9 cellular contexts compared by ENCODE assay signal in the genomic region with DNA sequence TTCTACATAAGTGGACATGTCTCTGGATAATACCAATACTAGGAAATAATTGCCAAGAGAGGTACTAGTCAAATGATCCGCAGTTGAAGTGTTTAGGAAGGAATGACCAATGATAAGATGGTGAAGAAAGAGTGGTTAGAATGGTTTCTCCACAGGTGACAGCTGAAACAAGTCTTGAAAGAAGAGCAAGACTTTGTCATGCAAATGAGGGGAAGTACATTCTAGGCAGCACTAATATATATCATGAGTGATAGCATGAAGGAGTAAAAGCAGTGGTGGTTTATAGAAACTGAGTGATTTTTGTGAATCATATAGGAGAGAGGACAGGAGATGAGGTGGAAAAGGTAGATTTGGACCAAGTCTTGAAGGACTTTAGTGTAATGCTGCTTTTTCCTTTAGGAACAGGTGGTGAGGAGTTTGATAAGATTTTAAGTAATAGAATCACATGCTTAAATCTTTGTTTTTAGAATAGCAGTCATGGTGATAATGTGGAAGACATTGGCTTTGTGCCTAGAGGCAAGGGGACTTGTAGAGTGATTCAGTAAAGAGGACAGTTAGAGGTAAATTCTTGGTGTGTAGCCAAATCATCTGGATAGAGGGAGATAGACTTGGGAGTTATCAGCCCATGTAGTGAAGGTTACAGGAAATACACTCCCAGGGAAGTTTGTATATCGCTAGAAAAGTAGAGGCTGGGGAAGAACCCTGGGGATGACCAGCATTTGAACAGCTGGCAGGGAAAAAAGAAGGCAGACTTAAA. TPM values are rescaled to one million over a fixed set of nuclear protein-coding genes. Genes with fewer than 3 reads are reported as not detected.
DNase-seq lines count a peak whose midpoint lies in the region; ATAC-seq and TF ChIP-seq lines count a peak whose summit lies in the region.
"Had no signal": no experiment of that assay in that cellular context is flagged by ENCODE, and none has a peak within 500 bp of the region (broad histone marks: within the 10 kb centered on the region; RNA-seq: fewer than 3 reads in every experiment).

No MANE protein-coding gene starts in this region.

- H3K27ac ChIP-seq in body of pancreas, result no peak overlapping the region
- H3K27ac ChIP-seq: SJSA1 had no signal

- WGBS in body of pancreas, 2 donors, result 51 to 54% methylated on average over 2 of the region's 2 CpGs

- intact Hi-C loops in body of pancreas (cut with DNase I), result no loop called here

- no peaks in the 10 kb centered on the region for H3K9me3 ChIP-seq in body of pancreas
- H3K9me3 ChIP-seq: SJSA1 had no signal

- TF ChIP-seq CTCF in body of pancreas (IDR thresholded peaks at IDR 0.05), result no peak

- no peaks in the 10 kb centered on the region for H3K27me3 ChIP-seq in body of pancreas
- H3K27me3 ChIP-seq: SJSA1 had no signal

- H3K36me3 ChIP-seq in body of pancreas (replicated peaks in 1 of 2; ENCODE audit: insufficient read depth in 1 of 2, low read depth in 2 of 2), result no peaks in the 10 kb centered on the region
- H3K36me3 ChIP-seq: SJSA1 had no signal

- H3K4me1 ChIP-seq in body of pancreas, result peaks cover 29% of the 10 kb centered on the region
- H3K4me1 ChIP-seq: SJSA1 had no signal

- no peak overlapping the region for H3K4me3 ChIP-seq in body of pancreas
- H3K4me3 ChIP-seq: SJSA1 had no signal

- ATAC-seq in GM18505 (IDR thresholded peaks at IDR 0.05; ENCODE audit: unreplicated experiment), result peak; percentile 83
- peak; percentile 96 for ATAC-seq in GM21390 (IDR thresholded peaks at IDR 0.05; ENCODE audit: unreplicated experiment)
- ATAC-seq in HG03432 (IDR thresholded peaks at IDR 0.05; ENCODE audit: unreplicated experiment), result peak; percentile 98
- ATAC-seq in body of pancreas, result no peak

- peak; percentile 55 to 71 for DNase-seq in erythroblast (lab: John Stamatoyannopoulos, UW)
- DNase-seq in body of pancreas, result no peak
- no peak for DNase-seq in GM03348 (ENCODE audit: low spot score)
- DNase-seq in NCI-H748 (lab: John Stamatoyannopoulos, UW; ENCODE audit: unreplicated experiment), result no peak
- no peak for DNase-seq in NCI-H128 (lab: John Stamatoyannopoulos, UW; ENCODE audit: unreplicated experiment)

- no peak for TF ChIP-seq POLR2A in GM18505 (IDR thresholded peaks at IDR 0.05; ENCODE audit: borderline replicate concordance, extremely low read depth, insufficient read depth, insufficient read length)
- no peak for TF ChIP-seq POLR2A in erythroblast (IDR thresholded peaks at IDR 0.05; ENCODE audit: low read length)
- no peak for TF ChIP-seq POLR2A in body of pancreas (IDR thresholded peaks at IDR 0.05)

RNA-seq across cellular contexts. Expression of gene SLMAP, which starts 31.9 kb away (rescaled TPM):
- total RNA-seq in body of pancreas, result 10 to 100 TPM; 36.6 TPM

Comparison
In these comparisons a context has a peak if more than half of its experiments do, and no peak if none do; other contexts are left out.
1. DNase-seq: peak in erythroblast (2 of 2); none in body of pancreas (0 of 4), GM03348 (single experiment), NCI-H748 (single experiment) and NCI-H128 (single experiment).